1 cellular context compared by ENCODE assay signal in genomic region chr1:202348509-202349262, GRCh38.
TF ChIP-seq lines count a peak whose summit lies in the region.

A gene with protein sequence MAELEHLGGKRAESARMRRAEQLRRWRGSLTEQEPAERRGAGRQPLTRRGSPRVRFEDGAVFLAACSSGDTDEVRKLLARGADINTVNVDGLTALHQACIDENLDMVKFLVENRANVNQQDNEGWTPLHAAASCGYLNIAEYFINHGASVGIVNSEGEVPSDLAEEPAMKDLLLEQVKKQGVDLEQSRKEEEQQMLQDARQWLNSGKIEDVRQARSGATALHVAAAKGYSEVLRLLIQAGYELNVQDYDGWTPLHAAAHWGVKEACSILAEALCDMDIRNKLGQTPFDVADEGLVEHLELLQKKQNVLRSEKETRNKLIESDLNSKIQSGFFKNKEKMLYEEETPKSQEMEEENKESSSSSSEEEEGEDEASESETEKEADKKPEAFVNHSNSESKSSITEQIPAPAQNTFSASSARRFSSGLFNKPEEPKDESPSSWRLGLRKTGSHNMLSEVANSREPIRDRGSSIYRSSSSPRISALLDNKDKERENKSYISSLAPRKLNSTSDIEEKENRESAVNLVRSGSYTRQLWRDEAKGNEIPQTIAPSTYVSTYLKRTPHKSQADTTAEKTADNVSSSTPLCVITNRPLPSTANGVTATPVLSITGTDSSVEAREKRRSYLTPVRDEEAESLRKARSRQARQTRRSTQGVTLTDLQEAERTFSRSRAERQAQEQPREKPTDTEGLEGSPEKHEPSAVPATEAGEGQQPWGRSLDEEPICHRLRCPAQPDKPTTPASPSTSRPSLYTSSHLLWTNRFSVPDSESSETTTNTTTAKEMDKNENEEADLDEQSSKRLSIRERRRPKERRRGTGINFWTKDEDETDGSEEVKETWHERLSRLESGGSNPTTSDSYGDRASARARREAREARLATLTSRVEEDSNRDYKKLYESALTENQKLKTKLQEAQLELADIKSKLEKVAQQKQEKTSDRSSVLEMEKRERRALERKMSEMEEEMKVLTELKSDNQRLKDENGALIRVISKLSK (plus strand): TSS chr1:202348699. CDS start chr1:202348852, 153 bp downstream.

TF ChIP-seq in K562, 482 proteins besides CTCF, POLR2A, EP300 and RAD21 (continued from another document):
- TF ChIP-seq, protein P1, sequence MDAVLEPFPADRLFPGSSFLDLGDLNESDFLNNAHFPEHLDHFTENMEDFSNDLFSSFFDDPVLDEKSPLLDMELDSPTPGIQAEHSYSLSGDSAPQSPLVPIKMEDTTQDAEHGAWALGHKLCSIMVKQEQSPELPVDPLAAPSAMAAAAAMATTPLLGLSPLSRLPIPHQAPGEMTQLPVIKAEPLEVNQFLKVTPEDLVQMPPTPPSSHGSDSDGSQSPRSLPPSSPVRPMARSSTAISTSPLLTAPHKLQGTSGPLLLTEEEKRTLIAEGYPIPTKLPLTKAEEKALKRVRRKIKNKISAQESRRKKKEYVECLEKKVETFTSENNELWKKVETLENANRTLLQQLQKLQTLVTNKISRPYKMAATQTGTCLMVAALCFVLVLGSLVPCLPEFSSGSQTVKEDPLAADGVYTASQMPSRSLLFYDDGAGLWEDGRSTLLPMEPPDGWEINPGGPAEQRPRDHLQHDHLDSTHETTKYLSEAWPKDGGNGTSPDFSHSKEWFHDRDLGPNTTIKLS (IDR thresholded peaks at IDR 0.05; ENCODE audit: borderline replicate concordance, low read depth), result peak; percentile 96
- peak; percentile 96 for TF ChIP-seq CXXC5 (CRISPR knock-in tag; IDR thresholded peaks at IDR 0.05)
- TF ChIP-seq KLF16 (IDR thresholded peaks at IDR 0.05), result no peak
- TF ChIP-seq CTBP1 (IDR thresholded peaks at IDR 0.05; ENCODE audit: borderline replicate concordance), result peak; percentile 61; the same call in 1 of the 2 replicates
- TF ChIP-seq ZNF175 (CRISPR knock-in tag; IDR thresholded peaks at IDR 0.05; ENCODE audit: low read depth), result peak; percentile 36; the same call in 1 of the 2 replicates
- peak; percentile 84 for TF ChIP-seq XRCC5 (IDR thresholded peaks at IDR 0.05; ENCODE audit: low read depth, low read length)
- TF ChIP-seq TAF9B (IDR thresholded peaks at IDR 0.05; ENCODE audit: partially characterized antibody), result peak; percentile 92
- TF ChIP-seq CCNT2 (IDR thresholded peaks at IDR 0.05; ENCODE audit: borderline replicate concordance, extremely low read depth, insufficient read length, low read depth, low read length), result peak; percentile 41
- TF ChIP-seq ZSCAN29 (IDR thresholded peaks at IDR 0.05), result no peak
- TF ChIP-seq RBBP5 (IDR thresholded peaks at IDR 0.05; ENCODE audit: borderline replicate concordance, insufficient read depth, low read length, poor library complexity, severe bottlenecking), result peak; percentile 99
- TF ChIP-seq RNF2 (IDR thresholded peaks at IDR 0.05), result peak; percentile 34; the same call in 1 of the 2 replicates
- no peak; the same call in 1 of the 2 replicates for TF ChIP-seq DPF2 (IDR thresholded peaks at IDR 0.05)
- TF ChIP-seq HDAC2 (IDR thresholded peaks at IDR 0.05), result 0 out of 2 replicates have a peak, but pooled peaks have one; percentile 63
- peak; percentile 86 for TF ChIP-seq SUPT5H (IDR thresholded peaks at IDR 0.05)
- peak; percentile 4; the same call in 1 of the 2 replicates for TF ChIP-seq STAT5A (IDR thresholded peaks at IDR 0.05; ENCODE audit: borderline replicate concordance, low read length)
TF ChIP-seq in K562: peak in this region for 175.
